ENCODE assay signal across 1 cellular context in the genomic region with DNA sequence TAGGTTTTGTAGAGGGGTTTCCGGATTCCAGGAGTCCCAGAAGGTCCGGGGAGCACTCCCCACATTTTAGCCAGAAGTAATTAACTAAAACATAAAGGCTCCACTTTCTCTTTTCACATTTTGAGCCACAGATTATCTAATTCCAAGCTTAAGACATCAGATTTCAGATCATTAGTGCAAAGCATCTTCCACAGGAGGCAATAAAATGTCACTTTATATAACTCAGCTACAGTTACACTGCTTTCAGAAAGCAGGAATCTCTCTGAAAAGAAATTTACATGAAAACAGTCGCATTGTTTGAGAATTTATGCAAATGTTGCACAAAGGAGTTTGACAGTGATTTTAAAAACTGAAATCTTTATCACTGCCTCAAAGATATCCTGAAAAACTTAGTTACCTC.
TF ChIP-seq lines count a peak whose summit lies in the region.

No MANE protein-coding gene starts in this region.

TF ChIP-seq in H1, 55 proteins besides CTCF, POLR2A, EP300 and RAD21:
- no peak for TF ChIP-seq CREB1 (IDR thresholded peaks at IDR 0.05)
- TF ChIP-seq MAFK (IDR thresholded peaks at IDR 0.05; ENCODE audit: low read depth, low read length) = no peak
- no peak for TF ChIP-seq SP4 (IDR thresholded peaks at IDR 0.05; ENCODE audit: low read length)
